Comparison of ENCODE assay signal across 1 cellular context in genomic region chr10:125792342-125793063, GRCh38.
TF ChIP-seq lines count a peak whose summit lies in the region.

No MANE protein-coding gene starts in this region.

TF ChIP-seq in IMR-90, 13 proteins besides CTCF, POLR2A, EP300 and RAD21:
- TF ChIP-seq RCOR1 (IDR thresholded peaks at IDR 0.05; ENCODE audit: insufficient replicate concordance, low read length), result no peak
- no peak for TF ChIP-seq RFX5 (IDR thresholded peaks at IDR 0.05; ENCODE audit: low read depth, low read length)
- 0 out of 2 replicates have a peak, but pooled peaks have one; percentile 4 for TF ChIP-seq CEBPB (IDR thresholded peaks at IDR 0.05; ENCODE audit: low read depth, low read length)
- TF ChIP-seq USF2 (IDR thresholded peaks at IDR 0.05; ENCODE audit: low read depth, low read length), result no peak
